In the genomic region with DNA sequence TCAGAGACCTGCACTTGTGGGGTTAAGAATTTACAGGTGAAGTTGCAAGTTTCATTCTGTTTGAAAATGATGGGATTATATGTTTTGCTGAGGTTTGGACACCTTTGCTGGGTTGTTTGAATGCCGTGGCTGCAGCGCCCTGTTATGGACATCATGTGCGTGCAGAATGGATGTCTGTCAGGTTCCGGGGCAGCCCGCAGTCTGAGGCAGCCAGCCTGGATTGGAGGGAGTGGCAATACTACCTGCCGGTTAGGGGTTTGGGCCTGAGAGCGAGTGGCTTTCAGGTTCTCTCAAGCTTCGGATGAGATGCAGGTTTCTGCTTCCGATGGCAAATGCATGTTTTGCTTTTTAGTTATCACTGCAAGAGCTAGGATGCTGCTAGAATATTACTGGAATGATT, we compare ENCODE assay signal across 1 cellular context.
TF ChIP-seq lines count a peak whose summit lies in the region.

No MANE protein-coding gene starts in this region.

TF ChIP-seq in GM23338, 12 proteins besides CTCF, POLR2A, EP300 and RAD21 (continued from another document):
- TF ChIP-seq, protein P1, sequence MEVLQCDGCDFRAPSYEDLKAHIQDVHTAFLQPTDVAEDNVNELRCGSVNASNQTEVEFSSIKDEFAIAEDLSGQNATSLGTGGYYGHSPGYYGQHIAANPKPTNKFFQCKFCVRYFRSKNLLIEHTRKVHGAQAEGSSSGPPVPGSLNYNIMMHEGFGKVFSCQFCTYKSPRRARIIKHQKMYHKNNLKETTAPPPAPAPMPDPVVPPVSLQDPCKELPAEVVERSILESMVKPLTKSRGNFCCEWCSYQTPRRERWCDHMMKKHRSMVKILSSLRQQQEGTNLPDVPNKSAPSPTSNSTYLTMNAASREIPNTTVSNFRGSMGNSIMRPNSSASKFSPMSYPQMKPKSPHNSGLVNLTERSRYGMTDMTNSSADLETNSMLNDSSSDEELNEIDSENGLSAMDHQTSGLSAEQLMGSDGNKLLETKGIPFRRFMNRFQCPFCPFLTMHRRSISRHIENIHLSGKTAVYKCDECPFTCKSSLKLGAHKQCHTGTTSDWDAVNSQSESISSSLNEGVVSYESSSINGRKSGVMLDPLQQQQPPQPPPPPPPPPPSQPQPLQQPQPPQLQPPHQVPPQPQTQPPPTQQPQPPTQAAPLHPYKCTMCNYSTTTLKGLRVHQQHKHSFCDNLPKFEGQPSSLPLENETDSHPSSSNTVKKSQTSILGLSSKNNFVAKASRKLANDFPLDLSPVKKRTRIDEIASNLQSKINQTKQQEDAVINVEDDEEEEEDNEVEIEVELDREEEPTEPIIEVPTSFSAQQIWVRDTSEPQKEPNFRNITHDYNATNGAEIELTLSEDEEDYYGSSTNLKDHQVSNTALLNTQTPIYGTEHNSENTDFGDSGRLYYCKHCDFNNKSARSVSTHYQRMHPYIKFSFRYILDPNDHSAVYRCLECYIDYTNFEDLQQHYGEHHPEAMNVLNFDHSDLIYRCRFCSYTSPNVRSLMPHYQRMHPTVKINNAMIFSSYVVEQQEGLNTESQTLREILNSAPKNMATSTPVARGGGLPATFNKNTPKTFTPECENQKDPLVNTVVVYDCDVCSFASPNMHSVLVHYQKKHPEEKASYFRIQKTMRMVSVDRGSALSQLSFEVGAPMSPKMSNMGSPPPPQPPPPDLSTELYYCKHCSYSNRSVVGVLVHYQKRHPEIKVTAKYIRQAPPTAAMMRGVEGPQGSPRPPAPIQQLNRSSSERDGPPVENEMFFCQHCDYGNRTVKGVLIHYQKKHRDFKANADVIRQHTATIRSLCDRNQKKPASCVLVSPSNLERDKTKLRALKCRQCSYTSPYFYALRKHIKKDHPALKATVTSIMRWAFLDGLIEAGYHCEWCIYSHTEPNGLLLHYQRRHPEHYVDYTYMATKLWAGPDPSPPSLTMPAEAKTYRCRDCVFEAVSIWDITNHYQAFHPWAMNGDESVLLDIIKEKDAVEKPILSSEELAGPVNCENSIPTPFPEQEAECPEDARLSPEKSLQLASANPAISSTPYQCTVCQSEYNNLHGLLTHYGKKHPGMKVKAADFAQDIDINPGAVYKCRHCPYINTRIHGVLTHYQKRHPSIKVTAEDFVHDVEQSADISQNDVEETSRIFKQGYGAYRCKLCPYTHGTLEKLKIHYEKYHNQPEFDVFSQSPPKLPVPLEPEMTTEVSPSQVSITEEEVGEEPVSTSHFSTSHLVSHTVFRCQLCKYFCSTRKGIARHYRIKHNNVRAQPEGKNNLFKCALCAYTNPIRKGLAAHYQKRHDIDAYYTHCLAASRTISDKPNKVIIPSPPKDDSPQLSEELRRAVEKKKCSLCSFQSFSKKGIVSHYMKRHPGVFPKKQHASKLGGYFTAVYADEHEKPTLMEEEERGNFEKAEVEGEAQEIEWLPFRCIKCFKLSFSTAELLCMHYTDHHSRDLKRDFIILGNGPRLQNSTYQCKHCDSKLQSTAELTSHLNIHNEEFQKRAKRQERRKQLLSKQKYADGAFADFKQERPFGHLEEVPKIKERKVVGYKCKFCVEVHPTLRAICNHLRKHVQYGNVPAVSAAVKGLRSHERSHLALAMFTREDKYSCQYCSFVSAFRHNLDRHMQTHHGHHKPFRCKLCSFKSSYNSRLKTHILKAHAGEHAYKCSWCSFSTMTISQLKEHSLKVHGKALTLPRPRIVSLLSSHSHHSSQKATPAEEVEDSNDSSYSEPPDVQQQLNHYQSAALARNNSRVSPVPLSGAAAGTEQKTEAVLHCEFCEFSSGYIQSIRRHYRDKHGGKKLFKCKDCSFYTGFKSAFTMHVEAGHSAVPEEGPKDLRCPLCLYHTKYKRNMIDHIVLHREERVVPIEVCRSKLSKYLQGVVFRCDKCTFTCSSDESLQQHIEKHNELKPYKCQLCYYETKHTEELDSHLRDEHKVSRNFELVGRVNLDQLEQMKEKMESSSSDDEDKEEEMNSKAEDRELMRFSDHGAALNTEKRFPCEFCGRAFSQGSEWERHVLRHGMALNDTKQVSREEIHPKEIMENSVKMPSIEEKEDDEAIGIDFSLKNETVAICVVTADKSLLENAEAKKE (CRISPR knock-in tag; IDR thresholded peaks at IDR 0.05) = no peak
- TF ChIP-seq NANOG (IDR thresholded peaks at IDR 0.05; ENCODE audit: borderline replicate concordance) = no peak
- no peak for TF ChIP-seq ZNF331 (CRISPR knock-in tag; IDR thresholded peaks at IDR 0.05; ENCODE audit: low read depth)
- no peak for TF ChIP-seq ZNF114 (CRISPR knock-in tag; IDR thresholded peaks at IDR 0.05)
